ENCODE assay signal across 15 cellular contexts in genomic region chr18:48621815-48622555, GRCh38.
A peak's percentile ranks its signal among the peaks of the same experiment; 100 is the strongest.
DNase-seq lines count a peak whose midpoint lies in the region; ATAC-seq and TF ChIP-seq lines count a peak whose summit lies in the region.
"Had no signal": no experiment of that assay in that cellular context is flagged by ENCODE, and none has a peak within 500 bp of the region (broad histone marks: within the 10 kb centered on the region; RNA-seq: fewer than 3 reads in every experiment).

No MANE protein-coding gene starts in this region.

- H3K4me3 ChIP-seq in PC-9 (no peak overlapping the region), fibroblast of villous mesenchyme (ENCODE audit: low read depth, low read length) (no peak overlapping the region), spleen (no peak overlapping the region)

- H2AFZ ChIP-seq in PC-9, result no peak overlapping the region

- H3K9me2 ChIP-seq in PC-9 (ENCODE audit: insufficient read depth), result no peaks in the 10 kb centered on the region

- BruUV-seq in PC-9 (replicated peaks; lab: Mats Ljungman, UMichigan), result no TSS peak

- TF ChIP-seq CTCF in PC-9 (conservative IDR thresholded peaks at IDR 0.05) (no peak), fibroblast of villous mesenchyme (IDR thresholded peaks at IDR 0.05; ENCODE audit: insufficient read depth, low read depth, low read length) (no peak), spleen (IDR thresholded peaks at IDR 0.05 in 8 of 11, conservative IDR thresholded peaks at IDR 0.05 in 3 of 11) (no peak)

- TF ChIP-seq POLR2A in spleen (IDR thresholded peaks at IDR 0.05), result no peak

- DNase-seq in PC-9, result peak in 1 of 2 experiments; percentile 26
- peak; percentile 36 for DNase-seq in fibroblast of villous mesenchyme (ENCODE audit: low read depth)
- DNase-seq in spleen, result peak; percentile 59
- no peak for DNase-seq in UCSD-AML1 (lab: John Stamatoyannopoulos, UW; ENCODE audit: unreplicated experiment)
- no peak for DNase-seq in NCI-H1436 (lab: John Stamatoyannopoulos, UW)
- DNase-seq in AG08395 (ENCODE audit: low spot score), result no peak
- DNase-seq: activated CD4-positive, alpha-beta T cell treated with anti-CD3 and anti-CD28 coated beads, Interleukin-2, amount 50 U/mL, for 1 hour; activated effector memory CD4-positive, alpha-beta T cell treated with anti-CD3 and anti-CD28 coated beads, Interleukin-2, amount 50 U/mL, for 16 hours; DMS 273 treated with DMSO at 0.1 percent for 48 hours; immature natural killer cell; MV-4-11; NCI-H774 had no signal

- peaks cover 35% of the 10 kb centered on the region; the same call in 1 of the 2 replicates for H3F3A ChIP-seq in PC-9 (ENCODE audit: insufficient read depth, low read depth)

- WGBS in spleen, 5 donors, result 69 to 78% (median 75%) methylated on average over 11 of the region's 11 CpGs

- ATAC-seq in GM18502 (IDR thresholded peaks at IDR 0.05; ENCODE audit: poor library complexity, unreplicated experiment) (peak; percentile 59), GM18858 (IDR thresholded peaks at IDR 0.05; ENCODE audit: unreplicated experiment) (no peak)

- H3K27me3 ChIP-seq in PC-9 (ENCODE audit: insufficient read depth, low read depth) (no peaks in the 10 kb centered on the region), spleen (replicated peaks in 1 of 7) (no peaks in the 10 kb centered on the region)
- H3K27me3 ChIP-seq: neutrophil had no signal

- CTCF ChIA-PET in PC-9 (lab: Charles Lee), result no interaction called here

- intact Hi-C loops in PC-9 (cut with micrococcal nuclease; ENCODE audit: unreplicated experiment) (loop anchor here (2.0 to 5.0 kb wide), 3 partner anchors 15 to 79 kb away; no protein-coding TSS in a partner anchor), spleen (cut with DNase I; ENCODE audit: low total_unique reads) (no loop called here)

- no peak overlapping the region for H3K4me2 ChIP-seq in PC-9

- H3K9me3 ChIP-seq in PC-9 (ENCODE audit: insufficient read depth, low read depth), result no peaks in the 10 kb centered on the region
- no peaks in the 10 kb centered on the region for H3K9me3 ChIP-seq in spleen
- H3K9me3 ChIP-seq: neutrophil had no signal

- no peaks in the 10 kb centered on the region for H4K20me1 ChIP-seq in PC-9 (ENCODE audit: insufficient read depth)

- H3K36me3 ChIP-seq in PC-9 (ENCODE audit: low read depth), result no peaks in the 10 kb centered on the region
- peaks cover 0 to 26% (median 3%) of the 10 kb centered on the region in 6 donors for H3K36me3 ChIP-seq in spleen
- H3K36me3 ChIP-seq: neutrophil had no signal

- H3K4me1 ChIP-seq in PC-9 (replicated peaks; ENCODE audit: insufficient read depth) (peaks cover 30% of the 10 kb centered on the region), spleen (peaks cover 0 to 8% (median 0%) of the 10 kb centered on the region in 6 donors)

- POLR2A ChIA-PET in PC-9 (lab: Charles Lee; ENCODE audit: unreplicated experiment), result no interaction called here

- peak overlapping the region; percentile 61 for H3K27ac ChIP-seq in PC-9
- no peak overlapping the region for H3K27ac ChIP-seq in spleen
- H3K27ac ChIP-seq: neutrophil had no signal

- no peaks in the 10 kb centered on the region for H3K79me2 ChIP-seq in PC-9 (ENCODE audit: low read depth)

Comparison
In these comparisons a context has a peak if more than half of its experiments do, and no peak if none do; other contexts are left out.
1. DNase-seq: peak in fibroblast of villous mesenchyme (single experiment) and spleen (single experiment); none in UCSD-AML1 (single experiment), NCI-H1436 (single experiment) and AG08395 (single experiment).